ENCODE assay signal across 14 cellular contexts in the genomic region with DNA sequence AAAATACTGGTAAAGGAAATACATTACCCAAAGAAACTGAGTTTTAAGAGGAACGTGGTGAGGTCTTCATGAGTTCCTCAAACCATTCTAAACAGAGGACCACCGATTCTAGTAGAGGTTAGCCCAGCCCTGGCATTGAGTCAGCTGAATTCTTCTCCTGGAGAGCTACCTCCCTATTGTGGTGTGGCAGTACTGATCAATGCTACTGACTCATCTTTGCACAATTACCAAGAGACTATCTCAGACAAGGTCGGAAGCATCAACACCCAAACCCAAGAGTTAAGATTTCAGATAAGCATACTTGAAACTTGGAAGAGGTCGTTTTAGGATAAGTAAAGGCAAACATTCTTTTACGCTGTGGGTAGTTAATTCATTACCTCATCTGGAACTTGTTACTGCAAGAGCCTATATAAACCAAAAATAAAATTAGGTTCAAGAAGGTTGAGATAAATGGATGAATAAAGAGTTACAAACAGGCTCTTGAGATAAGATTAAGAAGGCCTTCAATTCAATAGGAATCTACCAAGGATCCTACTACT.
"Had no signal": no experiment of that assay in that cellular context is flagged by ENCODE, and none has a peak within 500 bp of the region (broad histone marks: within the 10 kb centered on the region; RNA-seq: fewer than 3 reads in every experiment).

No MANE protein-coding gene starts in this region.

- ATAC-seq: activated CD4-positive, CD25-positive, alpha-beta regulatory T cell treated with anti-CD3 and anti-CD28 coated beads, Interleukin-2, amount 50 U/mL, for 24 hours; natural killer cell treated with Interleukin-12 subunit alpha and Interleukin-12 subunit beta and Interleukin-15 and Interleukin-18, amount 100 ng/mL, for 72 hours had no signal

- DNase-seq: activated CD4-positive, alpha-beta memory T cell treated with anti-CD3 and anti-CD28 coated beads, Interleukin-2, amount 10 ng/mL, durations not matched to agents 7 days and 5 days; activated T-cell treated with anti-CD3 and anti-CD28 coated beads, Interleukin-2, amount 50 U/mL, for 48 hours; adrenal gland; esophagus squamous epithelium; head of caudate nucleus; immature natural killer cell; stimulated activated CD4-positive, alpha-beta T cell treated with anti-CD3 and anti-CD28 coated beads, Interleukin-2, amount 100 ng/mL, for 48 hours; stimulated activated naive CD4-positive, alpha-beta T cell treated with Interleukin-2 at 50 U/mL for 16 hours; SW 1271; testis; upper lobe of left lung had no signal

- H3K4me3 ChIP-seq: adrenal gland, esophagus squamous epithelium, SJSA1, testis, upper lobe of left lung had no signal
